In genomic region chr17:7328840-7329359, GRCh38 we compare ENCODE assay signal across 8 cellular contexts. TPM values are rescaled to one million over a fixed set of nuclear protein-coding genes. Genes with fewer than 3 reads are reported as not detected.
A peak's percentile ranks its signal among the peaks of the same experiment; 100 is the strongest.
DNase-seq lines count a peak whose midpoint lies in the region; ATAC-seq and TF ChIP-seq lines count a peak whose summit lies in the region.

TSS of gene NEURL4 (minus strand) at chr17:7329335. CDS start at chr17:7329312, 23 bp downstream.

- H3K9me3 ChIP-seq in ES-I3 (ENCODE audit: control insufficient read depth, insufficient read depth, low read length) (no peaks in the 10 kb centered on the region), OCI-LY3 (ENCODE audit: insufficient read depth, low read length) (no peaks in the 10 kb centered on the region), mucosa of rectum (ENCODE audit: control insufficient read depth in 2 of 2, low read length in 2 of 2) (no peaks in the 10 kb centered on the region)
- H3K9me3 ChIP-seq in effector memory CD4-positive, alpha-beta T cell (ENCODE audit: control insufficient read depth, low read length): no peaks in the 10 kb centered on the region

- H3K9ac ChIP-seq in ES-I3 (ENCODE audit: low read depth, low read length): peak within 1 kb of the TSS; percentile 83
- H3K9ac ChIP-seq in OCI-LY3 (ENCODE audit: low read length): peak within 1 kb of the TSS; percentile 94
- peak within 1 kb of the TSS; percentile 86 to 89 for H3K9ac ChIP-seq in mucosa of rectum (ENCODE audit: low read depth in 1 of 2, low read length in 2 of 2)

- peak; percentile 8 for ATAC-seq in GM21723 (IDR thresholded peaks at IDR 0.05; ENCODE audit: unreplicated experiment)
- ATAC-seq in HG03039 (IDR thresholded peaks at IDR 0.05; ENCODE audit: unreplicated experiment): no peak

- WGBS in urinary bladder: under 1% methylated on average over 47 of the region's 47 CpGs

- H3K36me3 ChIP-seq in ES-I3 (ENCODE audit: insufficient read depth, low read length) (peaks cover 12% of the 10 kb centered on the region; the same call in 1 of the 2 replicates), OCI-LY3 (replicated peaks; ENCODE audit: low read depth, low read length) (peaks cover 3% of the 10 kb centered on the region), mucosa of rectum (ENCODE audit: control insufficient read depth in 2 of 2, insufficient read depth in 2 of 2, low read length in 2 of 2) (peaks cover 8 to 23% of the 10 kb centered on the region in 2 donors), urinary bladder (ENCODE audit: insufficient read depth) (no peaks in the 10 kb centered on the region)
- peaks cover 18% of the 10 kb centered on the region for H3K36me3 ChIP-seq in effector memory CD4-positive, alpha-beta T cell (ENCODE audit: control insufficient read depth, insufficient read depth, low read length)

- H3K4me3 ChIP-seq in OCI-LY3 (ENCODE audit: low read length) (peak within 1 kb of the TSS; percentile 88), mucosa of rectum (ENCODE audit: low read length in 2 of 2) (peak within 1 kb of the TSS; percentile 95 to 97), urinary bladder (ENCODE audit: low read depth, low read length) (peak within 1 kb of the TSS; percentile 72)
- H3K4me3 ChIP-seq in effector memory CD4-positive, alpha-beta T cell (ENCODE audit: insufficient read depth, low read depth, low read length, poor library complexity, severe bottlenecking): peak within 1 kb of the TSS; percentile 90

- TF ChIP-seq CTCF in OCI-LY3 (IDR thresholded peaks at IDR 0.05; ENCODE audit: low read depth, low read length): no peak

- peak within 1 kb of the TSS; percentile 32; the same call in 1 of the 2 replicates for H2AFZ ChIP-seq in OCI-LY3 (ENCODE audit: low read depth, low read length)

- H3K4me2 ChIP-seq in OCI-LY3 (ENCODE audit: low read length): peak within 1 kb of the TSS; percentile 92

- H3K79me2 ChIP-seq in OCI-LY3 (ENCODE audit: low read length): peaks cover 16% of the 10 kb centered on the region

- no peaks in the 10 kb centered on the region for H4K20me1 ChIP-seq in OCI-LY3 (ENCODE audit: insufficient read depth, low read length)

- H3K27me3 ChIP-seq in OCI-LY3 (ENCODE audit: low read depth, low read length): no peaks in the 10 kb centered on the region
- no peaks in the 10 kb centered on the region for H3K27me3 ChIP-seq in effector memory CD4-positive, alpha-beta T cell (replicated peaks; ENCODE audit: control insufficient read depth, insufficient read depth, low read length, poor library complexity, severe bottlenecking)
- H3K27me3 ChIP-seq in mucosa of rectum (ENCODE audit: control insufficient read depth in 2 of 2, insufficient read depth in 2 of 2, low read length in 2 of 2): no peaks in the 10 kb centered on the region

- H3K27ac ChIP-seq in OCI-LY3 (ENCODE audit: low read length): peak within 1 kb of the TSS; percentile 93
- H3K27ac ChIP-seq in effector memory CD4-positive, alpha-beta T cell (ENCODE audit: insufficient read depth, low read length, poor library complexity, severe bottlenecking): peak within 1 kb of the TSS; percentile 85
- H3K27ac ChIP-seq in mucosa of rectum (ENCODE audit: low read depth in 2 of 2, low read length in 2 of 2): peak within 1 kb of the TSS; percentile 92 to 96
- H3K27ac ChIP-seq in urinary bladder (ENCODE audit: low read depth): peak within 1 kb of the TSS; percentile 84

- DNase-seq in effector memory CD4-positive, alpha-beta T cell: no peak
- no peak for DNase-seq in activated CD4-positive, CD25-positive, alpha-beta regulatory T cell (lab: John Stamatoyannopoulos, UW)

- peaks cover 4% of the 10 kb centered on the region for H3K4me1 ChIP-seq in ES-I3 (ENCODE audit: insufficient read depth, low read length)
- H3K4me1 ChIP-seq in OCI-LY3 (ENCODE audit: low read length): peaks cover 30% of the 10 kb centered on the region
- peaks cover 29% of the 10 kb centered on the region for H3K4me1 ChIP-seq in effector memory CD4-positive, alpha-beta T cell (ENCODE audit: control insufficient read depth, insufficient read depth, low read length, poor library complexity, severe bottlenecking)
- H3K4me1 ChIP-seq in mucosa of rectum (ENCODE audit: control insufficient read depth in 2 of 2, insufficient read depth in 2 of 2, low read length in 2 of 2): peaks cover 7 to 25% of the 10 kb centered on the region in 2 donors
- H3K4me1 ChIP-seq in urinary bladder (ENCODE audit: insufficient read depth): no peaks in the 10 kb centered on the region

RNA-seq across cellular contexts. Expression of gene NEURL4, which starts in this region (rescaled TPM):
- 20.9 TPM for total RNA-seq in urinary bladder
- 26.0 TPM for polyA plus RNA-seq in urinary bladder
